ENCODE assay signal across 18 cellular contexts in genomic region chr18:36333418-36333817, GRCh38. TPM values are rescaled to one million over a fixed set of nuclear protein-coding genes. Genes with fewer than 3 reads are reported as not detected.
DNase-seq lines count a peak whose midpoint lies in the region; ATAC-seq, FAIRE-seq and TF ChIP-seq lines count a peak whose summit lies in the region.
"Had no signal": no experiment of that assay in that cellular context is flagged by ENCODE, and none has a peak within 500 bp of the region (broad histone marks: within the 10 kb centered on the region; RNA-seq: fewer than 3 reads in every experiment).

No MANE protein-coding gene starts in this region.

- TF ChIP-seq CTCF in bronchial epithelial cell (IDR thresholded peaks at IDR 0.05; ENCODE audit: insufficient read depth, low read length, severe bottlenecking), result no peak

- H3K27me3 ChIP-seq in bronchial epithelial cell (ENCODE audit: control insufficient read depth, insufficient read depth, low read length), result no peaks in the 10 kb centered on the region
- H3K27me3 ChIP-seq: brain microvascular endothelial cell, esophagus squamous epithelium had no signal

- no peak for ATAC-seq in HG03095 (IDR thresholded peaks at IDR 0.05; ENCODE audit: unreplicated experiment)

- no peaks in the 10 kb centered on the region for H3K36me3 ChIP-seq in bronchial epithelial cell (ENCODE audit: control insufficient read depth, insufficient read depth, low read length)
- H3K36me3 ChIP-seq: brain microvascular endothelial cell, esophagus squamous epithelium had no signal

- peak; percentile 58 for DNase-seq in DMS53 (lab: John Stamatoyannopoulos, UW)
- no peak for DNase-seq in DMS53 treated with DMSO at 0.1 percent for 48 hours (lab: John Stamatoyannopoulos, UW; ENCODE audit: unreplicated experiment)
- DNase-seq in H4 (ENCODE audit: low spot score), result peak; percentile 32
- peak; percentile 29 for DNase-seq in bronchial epithelial cell (ENCODE audit: low read depth)
- peak; percentile 31 for DNase-seq in myocyte (ENCODE audit: low read depth)
- DNase-seq in stimulated activated CD4-positive, alpha-beta T cell treated with anti-CD3 and anti-CD28 coated beads, Interleukin-2, amount 100 ng/mL, for 48 hours, result no peak
- DNase-seq in mesenteric fat pad (ENCODE audit: low spot score), result no peak
- DNase-seq: activated CD4-positive, CD25-positive, alpha-beta regulatory T cell; activated T-cell treated with anti-CD3 and anti-CD28 coated beads, Interleukin-2, amount 50 U/mL, for 48 hours; brain microvascular endothelial cell; CD4-positive, alpha-beta T cell; effector CD4-positive, alpha-beta T cell; esophagus squamous epithelium; NCI-H748 treated with DMSO at 0.1 percent for 48 hours; PC-9; small intestine had no signal

- no peak for FAIRE-seq in bronchial epithelial cell (lab: Jason Lieb, UNC)
- FAIRE-seq: small intestine had no signal

- H3K4me3 ChIP-seq in bronchial epithelial cell (ENCODE audit: low read depth, low read length), result no peak overlapping the region
- H3K4me3 ChIP-seq: esophagus squamous epithelium, PC-9, SK-N-MC had no signal

RNA-seq across cellular contexts. Expression of gene FHOD3, which starts 35.9 kb away (rescaled TPM):
- total RNA-seq in H4 (2014; rRNA removed; shearing (Covaris generic)), result 4.9 and 6.1 TPM in 2 replicates
- 8.8 and 15.8 TPM in 2 replicates for total RNA-seq in bronchial epithelial cell
- 23.2 and 57.5 TPM in 2 replicates for total RNA-seq in myocyte
- 21.4 TPM for polyA plus RNA-seq in myocyte (2012)
- 5.4 TPM for total RNA-seq in mesenteric fat pad
- total RNA-seq: CD4-positive, alpha-beta T cell had no signal

Comparison
In these comparisons a context has a peak if more than half of its experiments do, and no peak if none do; other contexts are left out.
1. DNase-seq: peak in DMS53 (single experiment), H4 (single experiment), bronchial epithelial cell (single experiment) and myocyte (single experiment); none in DMS53 treated with DMSO at 0.1 percent for 48 hours (single experiment), stimulated activated CD4-positive, alpha-beta T cell treated with anti-CD3 and anti-CD28 coated beads, Interleukin-2, amount 100 ng/mL, for 48 hours (0 of 2) and mesenteric fat pad (single experiment).